ENCODE assay signal across 21 cellular contexts in genomic region chr20:37744347-37744746, GRCh38.
"Had no signal": no experiment of that assay in that cellular context is flagged by ENCODE, and none has a peak within 500 bp of the region (broad histone marks: within the 10 kb centered on the region; RNA-seq: fewer than 3 reads in every experiment).

No MANE protein-coding gene starts in this region.

- H3K27me3 ChIP-seq: body of pancreas, cardiac muscle cell, heart left ventricle, pancreas, right atrium auricular region, suprapubic skin, transverse colon had no signal

- DNase-seq: activated CD4-positive, CD25-positive, alpha-beta regulatory T cell treated with anti-CD3 and anti-CD28 coated beads, Interleukin-2, amount 50 U/mL, for 72 hours; anterior cingulate cortex; body of pancreas; heart left ventricle; islet precursor cell; left cardiac atrium; nephron progenitor cell; pancreas; psoas muscle; stimulated activated CD4-positive, alpha-beta T cell treated with anti-CD3 and anti-CD28 coated beads, Interleukin-12 subunit alpha, Interleukin-12 subunit beta, amount 100 ng/mL, for 4 hours; stimulated activated naive CD8-positive, alpha-beta T cell treated with anti-CD3 and anti-CD28 coated beads, Interleukin-15, amount 100 ng/mL, for 72 hours; T-helper 1 cell; transverse colon; WERI-Rb-1 had no signal

- H3K4me3 ChIP-seq: body of pancreas, cardiac muscle cell, heart left ventricle, pancreas, psoas muscle, right atrium auricular region, suprapubic skin, transverse colon had no signal

- H3K27ac ChIP-seq: body of pancreas, cardiac muscle cell, heart left ventricle, pancreas, psoas muscle, right atrium auricular region, suprapubic skin, transverse colon, WERI-Rb-1 had no signal

- H3K9me3 ChIP-seq: body of pancreas, heart left ventricle, pancreas, psoas muscle, right atrium auricular region, suprapubic skin, transverse colon had no signal

- H3K4me3 Mint-ChIP-seq: activated T-helper 1 cell treated with anti-CD3 and anti-CD28 coated beads, Interleukin-12 subunit alpha, Interleukin-12 subunit beta, Interleukin-2, Interleukin-4 antibody, amounts not matched to agents 30 ng/mL and 10 ng/mL and 1 ng/mL, durations not matched to agents 14 hours and 24 hours and 36 hours; memory B cell; nephron progenitor cell; stimulated activated naive CD8-positive, alpha-beta T cell treated with anti-CD3 and anti-CD28 coated beads, Interleukin-15, amount 100 ng/mL, for 72 hours had no signal

- ATAC-seq: body of pancreas; heart left ventricle; left cardiac atrium; pancreas; psoas muscle; stimulated activated naive CD8-positive, alpha-beta T cell treated with anti-CD3 and anti-CD28 coated beads, Interleukin-15, amount 100 ng/mL, for 72 hours had no signal

- H3K36me3 ChIP-seq: cardiac muscle cell, pancreas had no signal

- H3K27ac Mint-ChIP-seq: activated T-helper 1 cell treated with anti-CD3 and anti-CD28 coated beads, Interleukin-12 subunit alpha, Interleukin-12 subunit beta, Interleukin-2, Interleukin-4 antibody, amounts not matched to agents 30 ng/mL and 10 ng/mL and 1 ng/mL, durations not matched to agents 14 hours and 24 hours and 36 hours; nephron progenitor cell had no signal

- H3K9me3 Mint-ChIP-seq: activated T-helper 1 cell treated with anti-CD3 and anti-CD28 coated beads, Interleukin-12 subunit alpha, Interleukin-12 subunit beta, Interleukin-2, Interleukin-4 antibody, amounts not matched to agents 30 ng/mL and 10 ng/mL and 1 ng/mL, durations not matched to agents 14 hours and 24 hours and 36 hours; memory B cell; nephron progenitor cell; stimulated activated naive CD8-positive, alpha-beta T cell treated with anti-CD3 and anti-CD28 coated beads, Interleukin-15, amount 100 ng/mL, for 72 hours had no signal

- H3K4me1 ChIP-seq: body of pancreas, pancreas, suprapubic skin had no signal

- H3K4me1 Mint-ChIP-seq: nephron progenitor cell had no signal

- FAIRE-seq: pancreas, TTC549, urothelium cell line had no signal

- H3K27me3 Mint-ChIP-seq: memory B cell; stimulated activated naive CD8-positive, alpha-beta T cell treated with anti-CD3 and anti-CD28 coated beads, Interleukin-15, amount 100 ng/mL, for 72 hours had no signal
